1 cellular context compared by ENCODE assay signal in the genomic region with DNA sequence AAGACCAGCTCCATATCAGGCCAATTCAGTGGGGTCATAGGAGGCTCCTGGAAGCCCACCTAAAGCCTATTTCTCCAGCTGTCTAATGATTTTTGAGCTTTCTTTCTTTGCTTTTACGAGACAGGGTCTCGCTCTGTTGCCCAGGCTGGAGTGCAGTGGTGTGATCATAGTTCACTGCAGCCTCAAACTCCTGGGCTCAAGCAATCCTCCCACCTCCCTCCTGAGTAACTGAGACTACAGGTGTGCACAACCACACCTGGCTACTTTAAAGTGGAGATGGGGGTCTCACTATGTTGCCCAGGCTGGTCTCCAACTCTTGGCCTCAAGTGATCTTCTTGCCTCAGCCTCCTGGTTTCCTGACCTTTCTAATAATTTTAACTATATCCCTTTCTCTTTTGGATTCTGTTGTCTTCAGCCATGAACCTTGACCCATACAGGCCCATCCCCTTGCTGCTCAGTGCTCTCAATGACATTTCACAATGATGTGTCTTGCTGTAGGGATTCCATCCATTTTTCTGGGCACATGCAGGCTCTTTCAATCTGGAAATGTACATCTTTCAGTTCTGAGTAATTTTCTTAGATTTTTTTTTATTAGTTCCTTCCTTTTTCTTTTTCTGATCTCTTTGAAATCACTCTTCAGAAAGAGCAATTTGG.
TF ChIP-seq lines count a peak whose summit lies in the region.

No MANE protein-coding gene starts in this region.

TF ChIP-seq in IMR-90, 13 proteins besides CTCF, POLR2A, EP300 and RAD21:
- peak; percentile 58; the same call in 1 of the 2 replicates for TF ChIP-seq CEBPB (IDR thresholded peaks at IDR 0.05; ENCODE audit: low read depth, low read length)
- TF ChIP-seq FOS (IDR thresholded peaks at IDR 0.05; ENCODE audit: low read depth, low read length) = no peak
- no peak for TF ChIP-seq MAFK (IDR thresholded peaks at IDR 0.05; ENCODE audit: low read depth, low read length)
- no peak for TF ChIP-seq RCOR1 (IDR thresholded peaks at IDR 0.05; ENCODE audit: insufficient replicate concordance, low read length)
